ENCODE assay signal across 8 cellular contexts in genomic region chr17:46940692-46941404, GRCh38. TPM values are rescaled to one million over a fixed set of nuclear protein-coding genes. Genes with fewer than 3 reads are reported as not detected.
DNase-seq lines count a peak whose midpoint lies in the region; ATAC-seq and TF ChIP-seq lines count a peak whose summit lies in the region.

No MANE protein-coding gene starts in this region.

- H3K36me3 Mint-ChIP-seq in nephron (ENCODE audit: low read depth): peaks cover 42% of the 10 kb centered on the region

- H3K4me3 Mint-ChIP-seq in nephron: no peak overlapping the region

- DNase-seq in NCI-H187 (lab: John Stamatoyannopoulos, UW): peak; percentile 4 to 55
- DNase-seq in NCI-H187 treated with DMSO at 0.1 percent for 48 hours (lab: John Stamatoyannopoulos, UW): no peak
- peak; percentile 57 for DNase-seq in Jurkat, Clone E6-1 (ENCODE audit: low read depth, low spot score)
- peak; percentile 84 for DNase-seq in OCI-M1 (lab: John Stamatoyannopoulos, UW)
- peak; percentile 58 for DNase-seq in activated T-cell treated with anti-CD3 and anti-CD28 coated beads for 4 hours
- DNase-seq in stomach: peak; percentile 79

- ATAC-seq in esophagus mucosa: peak; percentile 62

- H3K27me3 ChIP-seq in stomach: no peaks in the 10 kb centered on the region

- intact Hi-C loops in stomach (cut with DNase I; ENCODE audit: low total_unique reads): no loop called here

- H3K27me3 Mint-ChIP-seq in nephron (ENCODE audit: low read depth): peaks cover 5% of the 10 kb centered on the region

- no peak for TF ChIP-seq POLR2A in stomach (IDR thresholded peaks at IDR 0.05)

- peaks cover 12 to 31% (median 19%) of the 10 kb centered on the region in 4 donors for H3K4me1 ChIP-seq in stomach

- peak; percentile 75 to 83 (median 82) for TF ChIP-seq CTCF in nephron (IDR thresholded peaks at IDR 0.05; ENCODE audit: unreplicated experiment in 3 of 3)
- TF ChIP-seq CTCF in stomach (IDR thresholded peaks at IDR 0.05): peak in 5 of 7 experiments; percentile 57 to 74 (median 71)

- no peak overlapping the region for H3K4me3 ChIP-seq in Jurkat, Clone E6-1 (ENCODE audit: low read length)
- H3K4me3 ChIP-seq in stomach: no peak overlapping the region

- H3K27ac Mint-ChIP-seq in nephron: peak overlapping the region in 1 of 3 experiments; percentile 50

- H3K27ac ChIP-seq in stomach: no peak overlapping the region

- H3K4me1 Mint-ChIP-seq in nephron: peaks cover 11% of the 10 kb centered on the region

- H3K9me3 ChIP-seq in stomach: no peaks in the 10 kb centered on the region

- no peaks in the 10 kb centered on the region for H3K9me3 Mint-ChIP-seq in nephron

- WGBS in stomach, 5 donors: 36 to 42% (median 40%) methylated on average over 7 of the region's 7 CpGs

- peaks cover 34 to 61% (median 54%) of the 10 kb centered on the region in 4 donors for H3K36me3 ChIP-seq in stomach

- TF ChIP-seq EP300 in stomach (IDR thresholded peaks at IDR 0.05): no peak

RNA-seq across cellular contexts. Expression of gene GOSR2, which starts 17.9 kb away (rescaled TPM):
- 36.4 TPM for polyA plus RNA-seq in Jurkat, Clone E6-1 (2012; ENCODE audit: insufficient read depth, insufficient read length)
- 21.4 TPM for total RNA-seq in esophagus mucosa
- 10 to 100 TPM; 25.0 to 84.0 (median 42.0) TPM for total RNA-seq in stomach
- polyA plus RNA-seq in stomach: 10 to 100 TPM; 15.3 to 24.1 (median 23.0) TPM

RNA-seq across cellular contexts. Expression of gene RPRML, which starts 38.2 kb away (rescaled TPM):
- not detected for polyA plus RNA-seq in Jurkat, Clone E6-1 (2012; ENCODE audit: insufficient read depth, insufficient read length)
- not detected for total RNA-seq in esophagus mucosa
- total RNA-seq in stomach: not detected
- polyA plus RNA-seq in stomach: 1 to 10 TPM in 1 of 3 donors, under 1 TPM in 2; 0.37 to 2.4 (median 0.40) TPM
